In the genomic region with DNA sequence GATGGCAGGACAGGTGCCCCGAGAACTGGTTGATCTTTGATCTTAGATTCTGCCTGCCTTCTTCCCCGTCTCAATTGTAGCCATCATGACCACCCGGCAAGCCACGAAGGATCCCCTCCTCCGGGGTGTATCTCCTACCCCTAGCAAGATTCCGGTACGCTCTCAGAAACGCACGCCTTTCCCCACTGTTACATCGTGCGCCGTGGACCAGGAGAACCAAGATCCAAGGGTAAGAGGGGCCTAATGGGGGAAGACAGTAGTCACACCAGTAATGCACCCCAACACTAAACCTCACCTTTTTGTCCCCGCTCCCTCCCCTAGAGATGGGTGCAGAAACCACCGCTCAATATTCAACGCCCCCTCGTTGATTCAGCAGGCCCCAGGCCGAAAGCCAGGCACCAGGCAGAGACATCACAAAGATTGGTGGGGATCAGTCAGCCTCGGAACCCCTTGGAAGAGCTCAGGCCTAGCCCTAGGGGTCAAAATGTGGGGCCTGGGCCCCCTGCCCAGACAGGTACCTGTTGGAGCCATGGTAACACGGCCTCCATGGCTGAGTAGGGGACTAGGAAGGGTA, we compare ENCODE assay signal across 8 cellular contexts. TPM values are rescaled to one million over a fixed set of nuclear protein-coding genes. Genes with fewer than 3 reads are reported as not detected.
A peak's percentile ranks its signal among the peaks of the same experiment; 100 is the strongest.
DNase-seq lines count a peak whose midpoint lies in the region; ATAC-seq lines count a peak whose summit lies in the region.

No MANE protein-coding gene starts in this region.

- no peaks in the 10 kb centered on the region for H3K27me3 ChIP-seq in CD4-positive, CD25-positive, alpha-beta regulatory T cell (ENCODE audit: control insufficient read depth, insufficient read depth, low read length)
- H3K27me3 ChIP-seq in MG63 (no peaks in the 10 kb centered on the region), neuron (ENCODE audit: insufficient read depth, low read length) (no peaks in the 10 kb centered on the region)

- H3K4me1 Mint-ChIP-seq in CD4-positive, CD25-positive, alpha-beta regulatory T cell, result peaks cover 0 to 22% (median 11%) of the 10 kb centered on the region in 4 donors
- H3K4me1 Mint-ChIP-seq in effector memory CD8-positive, alpha-beta T cell (ENCODE audit: low read depth in 2 of 2), result peaks cover 11 to 12% of the 10 kb centered on the region in 2 donors

- no peak overlapping the region for H3K27ac ChIP-seq in CD4-positive, CD25-positive, alpha-beta regulatory T cell (ENCODE audit: insufficient read depth, low read length, poor library complexity, severe bottlenecking)

- DNase-seq in CD4-positive, CD25-positive, alpha-beta regulatory T cell, result no peak
- no peak for DNase-seq in MG63
- no peak for DNase-seq in effector memory CD8-positive, alpha-beta T cell
- no peak for DNase-seq in NCI-H2029 (lab: John Stamatoyannopoulos, UW)

- H3K36me3 ChIP-seq in CD4-positive, CD25-positive, alpha-beta regulatory T cell (ENCODE audit: control insufficient read depth, insufficient read depth, low read length), result no peaks in the 10 kb centered on the region
- peaks cover 35% of the 10 kb centered on the region for H3K36me3 ChIP-seq in MG63
- peaks cover 16% of the 10 kb centered on the region for H3K36me3 ChIP-seq in neuron (ENCODE audit: insufficient read depth, low read length)

- ATAC-seq in CD4-positive, CD25-positive, alpha-beta regulatory T cell (ENCODE audit: low read depth in 2 of 2), result no peak
- ATAC-seq in effector memory CD8-positive, alpha-beta T cell (replicated peaks), result no peak
- ATAC-seq in HG02884 (IDR thresholded peaks at IDR 0.05; ENCODE audit: unreplicated experiment), result no peak
- no peak for ATAC-seq in GM21381 (IDR thresholded peaks at IDR 0.05; ENCODE audit: unreplicated experiment)
- ATAC-seq in GM18870 (IDR thresholded peaks at IDR 0.05; ENCODE audit: unreplicated experiment), result no peak

- H3K9me3 ChIP-seq in CD4-positive, CD25-positive, alpha-beta regulatory T cell (ENCODE audit: control insufficient read depth in 2 of 2, low read length in 2 of 2), result no peaks in the 10 kb centered on the region
- no peaks in the 10 kb centered on the region for H3K9me3 ChIP-seq in MG63
- no peaks in the 10 kb centered on the region for H3K9me3 ChIP-seq in neuron (ENCODE audit: low read length)

- peaks cover 4% of the 10 kb centered on the region for H3K27me3 Mint-ChIP-seq in CD4-positive, CD25-positive, alpha-beta regulatory T cell
- no peaks in the 10 kb centered on the region for H3K27me3 Mint-ChIP-seq in effector memory CD8-positive, alpha-beta T cell

- peaks cover 0 to 3% (median 0%) of the 10 kb centered on the region in 7 donors for H3K9me3 Mint-ChIP-seq in CD4-positive, CD25-positive, alpha-beta regulatory T cell
- no peaks in the 10 kb centered on the region for H3K9me3 Mint-ChIP-seq in effector memory CD8-positive, alpha-beta T cell

- no peaks in the 10 kb centered on the region for H3K36me3 Mint-ChIP-seq in CD4-positive, CD25-positive, alpha-beta regulatory T cell
- peaks cover 13% of the 10 kb centered on the region for H3K36me3 Mint-ChIP-seq in effector memory CD8-positive, alpha-beta T cell (ENCODE audit: insufficient read depth)

- H3K4me1 ChIP-seq in CD4-positive, CD25-positive, alpha-beta regulatory T cell (ENCODE audit: control insufficient read depth, insufficient read depth, low read length, poor library complexity, severe bottlenecking), result peaks cover 18% of the 10 kb centered on the region
- H3K4me1 ChIP-seq in neuron (ENCODE audit: insufficient read depth, low read length), result peaks cover 13% of the 10 kb centered on the region

- H3K4me3 ChIP-seq in CD4-positive, CD25-positive, alpha-beta regulatory T cell (ENCODE audit: low read depth, low read length), result peak overlapping the region; percentile 81
- H3K4me3 ChIP-seq in MG63 (peak overlapping the region; percentile 61), neuron (ENCODE audit: low read length) (peak overlapping the region; percentile 96)

- H2AFZ ChIP-seq in neuron (ENCODE audit: low read depth, low read length), result peak overlapping the region; percentile 95

- H3K27ac Mint-ChIP-seq in CD4-positive, CD25-positive, alpha-beta regulatory T cell, result peak overlapping the region; percentile 71 to 95 (median 78)
- peak overlapping the region in 1 of 2 donors; percentile 55 for H3K27ac Mint-ChIP-seq in effector memory CD8-positive, alpha-beta T cell

- H3K4me3 Mint-ChIP-seq in CD4-positive, CD25-positive, alpha-beta regulatory T cell, result peak overlapping the region; percentile 88 to 96 (median 93)
- H3K4me3 Mint-ChIP-seq in effector memory CD8-positive, alpha-beta T cell, result peak overlapping the region; percentile 87 to 92

RNA-seq across cellular contexts. Expression of gene TROAP, which starts 0.6 kb away (rescaled TPM):
- 2.0 TPM for total RNA-seq in CD4-positive, CD25-positive, alpha-beta regulatory T cell
- 1 to 10 TPM; 2.8 to 8.8 (median 4.9) TPM for polyA plus RNA-seq in CD4-positive, CD25-positive, alpha-beta regulatory T cell
- 24.3 and 37.3 TPM in 2 replicates for total RNA-seq in MG63 (2014; rRNA removed; shearing (Covaris generic); ENCODE audit: low replicate concordance)

RNA-seq across cellular contexts. Expression of gene C1QL4, which starts 13.4 kb away (rescaled TPM):
- not detected for total RNA-seq in CD4-positive, CD25-positive, alpha-beta regulatory T cell
- polyA plus RNA-seq in CD4-positive, CD25-positive, alpha-beta regulatory T cell, result not detected
- total RNA-seq in MG63 (2014; rRNA removed; shearing (Covaris generic); ENCODE audit: low replicate concordance), result 0.10 TPM in 1 of 2 replicates, not detected in the other

RNA-seq across cellular contexts. Expression of gene DNAJC22, which starts 23.1 kb away (rescaled TPM):
- not detected for total RNA-seq in CD4-positive, CD25-positive, alpha-beta regulatory T cell
- polyA plus RNA-seq in CD4-positive, CD25-positive, alpha-beta regulatory T cell, result not detected
- 3.1 and 6.5 TPM in 2 replicates for total RNA-seq in MG63 (2014; rRNA removed; shearing (Covaris generic); ENCODE audit: low replicate concordance)

RNA-seq across cellular contexts. Expression of gene PRPH, which starts 28.7 kb away (rescaled TPM):
- not detected for total RNA-seq in CD4-positive, CD25-positive, alpha-beta regulatory T cell
- polyA plus RNA-seq in CD4-positive, CD25-positive, alpha-beta regulatory T cell, result under 1 TPM in 1 of 4 donors, not detected in 3; 0.24 TPM
- total RNA-seq in MG63 (2014; rRNA removed; shearing (Covaris generic); ENCODE audit: low replicate concordance), result 5.0 and 7.1 TPM in 2 replicates

RNA-seq across cellular contexts. Expression of gene SPATS2, which starts 43.7 kb away (rescaled TPM):
- 5.5 TPM for total RNA-seq in CD4-positive, CD25-positive, alpha-beta regulatory T cell
- 1 to 10 TPM; 2.4 to 4.8 (median 3.6) TPM for polyA plus RNA-seq in CD4-positive, CD25-positive, alpha-beta regulatory T cell
- 32.5 and 43.8 TPM in 2 replicates for total RNA-seq in MG63 (2014; rRNA removed; shearing (Covaris generic); ENCODE audit: low replicate concordance)
